In the genomic region with DNA sequence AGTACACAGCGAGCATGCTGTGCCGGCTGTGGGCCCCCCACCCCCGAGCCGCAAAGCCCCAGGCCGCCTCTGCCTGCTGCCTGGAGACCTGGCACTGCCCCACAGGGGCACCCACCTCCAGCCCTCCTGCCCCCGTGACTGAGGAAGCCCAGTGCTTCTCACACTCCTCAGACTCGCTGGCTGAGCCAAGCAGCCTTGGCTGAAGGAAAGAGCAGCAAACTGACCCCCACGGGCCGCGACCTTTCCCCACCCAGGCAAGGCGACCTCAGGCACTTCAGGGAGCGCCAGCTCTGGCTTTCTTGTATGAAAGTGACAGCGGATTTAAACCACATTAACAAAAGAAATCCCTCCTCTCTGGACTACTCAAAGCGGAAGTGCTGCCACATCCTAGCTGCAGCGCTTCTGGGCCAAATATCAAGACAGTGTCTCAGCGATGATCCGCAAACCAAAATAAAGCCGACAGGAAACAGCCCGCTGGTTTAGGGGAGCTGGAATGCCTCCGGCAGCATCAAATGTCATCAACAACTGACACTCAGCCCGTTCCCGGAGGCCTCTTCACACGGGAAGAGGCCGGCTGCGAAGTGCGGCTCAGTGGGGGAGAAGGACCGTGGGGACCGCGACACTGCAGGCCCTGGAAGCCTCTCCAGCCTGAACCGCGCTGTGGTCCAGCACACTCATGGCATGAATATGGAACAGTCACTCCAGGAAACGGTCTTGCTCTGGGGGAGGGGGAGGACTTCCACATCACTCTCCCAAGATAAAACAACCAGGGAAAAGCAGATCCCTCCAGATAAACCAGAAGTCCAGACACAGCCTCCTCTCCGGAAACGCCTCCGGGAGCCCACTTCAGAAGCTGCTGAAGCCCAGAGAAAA, we compare ENCODE assay signal across 8 cellular contexts. TPM values are rescaled to one million over a fixed set of nuclear protein-coding genes. Genes with fewer than 3 reads are reported as not detected.
DNase-seq lines count a peak whose midpoint lies in the region; ATAC-seq and TF ChIP-seq lines count a peak whose summit lies in the region.

No MANE protein-coding gene starts in this region.

- no peaks in the 10 kb centered on the region for H3K9me3 ChIP-seq in osteoblast (ENCODE audit: low read depth, low read length)

- H3K36me3 Mint-ChIP-seq in activated naive CD8-positive, alpha-beta T cell = no peaks in the 10 kb centered on the region

- peaks cover 60% of the 10 kb centered on the region for H3K4me1 Mint-ChIP-seq in activated naive CD8-positive, alpha-beta T cell (ENCODE audit: low read depth)

- no peaks in the 10 kb centered on the region for H3K27me3 ChIP-seq in osteoblast (ENCODE audit: insufficient read depth, low read length)

- H3K4me1 ChIP-seq in osteoblast (ENCODE audit: insufficient read depth, low read length) = peaks cover 38% of the 10 kb centered on the region

- peak overlapping the region; percentile 98 for H3K4me3 ChIP-seq in osteoblast (ENCODE audit: insufficient read depth, low read length)

- peak overlapping the region; percentile 97 for H3K27ac Mint-ChIP-seq in activated naive CD8-positive, alpha-beta T cell

- DNase-seq in DMS53 (lab: John Stamatoyannopoulos, UW) (peak; percentile 36), RPMI7951 (ENCODE audit: low read depth) (peak; percentile 97), glomerular visceral epithelial cell (ENCODE audit: extremely low spot score) (peak; percentile 81), osteoblast (ENCODE audit: insufficient read length, low spot score, missing footprints) (peak; percentile 99), SHP77 treated with DMSO at 0.1 percent for 48 hours (lab: John Stamatoyannopoulos, UW) (no peak)

- H3K4me2 ChIP-seq in osteoblast (ENCODE audit: insufficient read depth, low read length) = peak overlapping the region; percentile 85

- peak overlapping the region; percentile 99 for H3K4me3 Mint-ChIP-seq in activated naive CD8-positive, alpha-beta T cell

- TF ChIP-seq CTCF in osteoblast (IDR thresholded peaks at IDR 0.05; ENCODE audit: extremely low read depth, low read depth, low read length) = no peak

- H2AFZ ChIP-seq in osteoblast (ENCODE audit: low read length) = peak overlapping the region; percentile 80

- peak overlapping the region; percentile 98 for H3K27ac ChIP-seq in osteoblast (ENCODE audit: low read depth, low read length)

- H4K20me1 ChIP-seq in osteoblast (ENCODE audit: insufficient read depth, low read length) = peaks cover 17% of the 10 kb centered on the region

- peaks cover 5% of the 10 kb centered on the region for H3K36me3 ChIP-seq in osteoblast (ENCODE audit: insufficient read depth, low read length)

- H3K9me3 Mint-ChIP-seq in activated naive CD8-positive, alpha-beta T cell (ENCODE audit: low read depth) = no peaks in the 10 kb centered on the region

- ATAC-seq in HG03064 (IDR thresholded peaks at IDR 0.05; ENCODE audit: low read depth, unreplicated experiment) (peak; percentile 26), HG03354 (IDR thresholded peaks at IDR 0.05; ENCODE audit: poor library complexity, severe bottlenecking, unreplicated experiment) (no peak)

- no peaks in the 10 kb centered on the region for H3K27me3 Mint-ChIP-seq in activated naive CD8-positive, alpha-beta T cell

- H3K79me2 ChIP-seq in osteoblast (ENCODE audit: insufficient read depth, low read length) = peaks cover 62% of the 10 kb centered on the region

RNA-seq across cellular contexts. Expression of a gene that starts 1.5 kb away (rescaled TPM):
- 22.8 and 24.4 TPM in 2 replicates for total RNA-seq in RPMI7951 (2014; rRNA removed; shearing (Covaris generic))
- total RNA-seq in osteoblast = 40.7 and 41.3 TPM in 2 replicates

RNA-seq across cellular contexts. Expression of a gene that starts 48.1 kb away (rescaled TPM):
- total RNA-seq in RPMI7951 (2014; rRNA removed; shearing (Covaris generic)) = not detected in 2 replicates
- total RNA-seq in osteoblast = not detected in 2 replicates
